Comparison of ENCODE assay signal across 22 cellular contexts in the genomic region with DNA sequence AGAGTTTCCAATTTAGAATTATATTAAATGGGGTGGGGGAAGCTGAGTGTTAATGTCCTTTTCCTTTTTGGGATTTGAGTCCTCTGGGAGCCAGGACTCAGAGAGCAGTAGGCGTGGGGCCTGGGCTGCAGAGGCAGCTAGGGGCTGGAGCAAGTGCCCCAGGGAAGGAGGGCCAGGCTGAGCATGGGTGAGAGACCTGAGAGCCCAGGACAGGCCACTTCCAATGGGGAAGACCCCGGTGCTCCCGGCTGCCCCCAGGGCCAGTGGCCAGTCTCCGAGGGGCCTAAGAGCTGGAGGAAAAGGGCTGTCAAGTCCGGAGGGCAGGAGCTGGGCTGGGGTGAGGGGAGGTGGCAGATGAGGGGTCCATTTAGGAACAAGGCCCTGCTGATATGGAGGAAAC.
"Had no signal": no experiment of that assay in that cellular context is flagged by ENCODE, and none has a peak within 500 bp of the region (broad histone marks: within the 10 kb centered on the region; RNA-seq: fewer than 3 reads in every experiment).

No MANE protein-coding gene starts in this region.

- H3K9me3 Mint-ChIP-seq: neural crest cell; stimulated activated effector memory CD8-positive, alpha-beta T cell treated with anti-CD3 and anti-CD28 coated beads, Interleukin-12 subunit alpha, Interleukin-12 subunit beta, amount 100 ng/mL, for 72 hours; stimulated activated naive CD8-positive, alpha-beta T cell treated with anti-CD3 and anti-CD28 coated beads, Interleukin-15, Interleukin-2, amounts not matched to agents 100 ng/mL and 50 ng/mL, for 24 hours had no signal

- H3K36me3 Mint-ChIP-seq: immature natural killer cell; naive thymus-derived CD8-positive, alpha-beta T cell; stimulated activated effector memory CD8-positive, alpha-beta T cell treated with anti-CD3 and anti-CD28 coated beads, Interleukin-12 subunit alpha, Interleukin-12 subunit beta, amount 100 ng/mL, for 72 hours had no signal

- H3K27ac Mint-ChIP-seq: immature natural killer cell; naive thymus-derived CD8-positive, alpha-beta T cell; nephron; progenitor cell of endocrine pancreas; stimulated activated effector memory CD8-positive, alpha-beta T cell treated with anti-CD3 and anti-CD28 coated beads, Interleukin-12 subunit alpha, Interleukin-12 subunit beta, amount 100 ng/mL, for 72 hours; stimulated activated naive CD8-positive, alpha-beta T cell treated with anti-CD3 and anti-CD28 coated beads, Interleukin-15, Interleukin-2, amounts not matched to agents 100 ng/mL and 50 ng/mL, for 24 hours had no signal

- H3K4me1 Mint-ChIP-seq: immature natural killer cell; naive thymus-derived CD8-positive, alpha-beta T cell; neural crest cell; stimulated activated effector memory CD8-positive, alpha-beta T cell treated with anti-CD3 and anti-CD28 coated beads, Interleukin-12 subunit alpha, Interleukin-12 subunit beta, amount 100 ng/mL, for 72 hours had no signal

- DNase-seq: hypothalamus; immature natural killer cell; kidney; left colon; left lung; lower lobe of right lung; mammary epithelial cell; mesenchymal stem cell; naive thymus-derived CD8-positive, alpha-beta T cell; nucleus accumbens; right cardiac atrium; stimulated activated CD4-positive, alpha-beta T cell treated with anti-CD3 and anti-CD28 coated beads, Interleukin-12 subunit alpha, Interleukin-12 subunit beta, amount 100 ng/mL, for 4 hours; stimulated activated CD4-positive, alpha-beta T cell treated with anti-CD3 and anti-CD28 coated beads, Interleukin-4, amount 100 ng/mL, for 24 hours; stimulated activated naive CD4-positive, alpha-beta T cell; tibial artery; trophoblast cell; uterus had no signal

- H3K4me3 Mint-ChIP-seq: immature natural killer cell; naive thymus-derived CD8-positive, alpha-beta T cell; nephron; neural crest cell; stimulated activated effector memory CD8-positive, alpha-beta T cell treated with anti-CD3 and anti-CD28 coated beads, Interleukin-12 subunit alpha, Interleukin-12 subunit beta, amount 100 ng/mL, for 72 hours; stimulated activated naive CD8-positive, alpha-beta T cell treated with anti-CD3 and anti-CD28 coated beads, Interleukin-15, Interleukin-2, amounts not matched to agents 100 ng/mL and 50 ng/mL, for 24 hours had no signal

- ATAC-seq: left colon; left lung; lower lobe of right lung; naive thymus-derived CD8-positive, alpha-beta T cell; right cardiac atrium; stimulated activated effector memory CD8-positive, alpha-beta T cell treated with anti-CD3 and anti-CD28 coated beads, Interleukin-12 subunit alpha, Interleukin-12 subunit beta, amount 100 ng/mL, for 72 hours had no signal
